ENCODE assay signal across 7 cellular contexts in the genomic region with DNA sequence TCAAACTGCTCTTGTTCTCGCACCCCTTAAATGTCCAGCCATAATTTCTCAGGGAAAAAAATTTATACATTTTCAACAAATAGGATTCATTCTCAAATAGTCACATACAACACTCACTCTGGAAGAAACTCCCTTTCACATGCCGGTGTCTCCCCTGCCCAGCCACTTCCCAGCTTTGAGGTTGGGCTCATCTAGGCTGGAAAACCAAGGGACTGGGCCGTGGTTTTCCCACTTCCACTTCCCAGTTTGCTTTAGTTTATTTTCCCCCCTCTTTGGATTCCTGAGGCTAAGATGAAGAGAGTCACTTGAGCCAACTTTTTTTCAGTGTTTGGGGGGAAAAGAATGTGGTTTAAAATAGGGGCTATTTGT. TPM values are rescaled to one million over a fixed set of nuclear protein-coding genes. Genes with fewer than 3 reads are reported as not detected.
A peak's percentile ranks its signal among the peaks of the same experiment; 100 is the strongest.
DNase-seq lines count a peak whose midpoint lies in the region; ATAC-seq and TF ChIP-seq lines count a peak whose summit lies in the region.

No MANE protein-coding gene starts in this region.

- no peak overlapping the region for H3K27ac Mint-ChIP-seq in central memory CD8-positive, alpha-beta T cell (ENCODE audit: low read depth)

- TF ChIP-seq CTCF in GM06990 (IDR thresholded peaks at IDR 0.05; ENCODE audit: insufficient read depth, low read length, poor library complexity, severe bottlenecking) (no peak), NB4 (IDR thresholded peaks at IDR 0.05; ENCODE audit: low read depth, low read length) (no peak), psoas muscle (IDR thresholded peaks at IDR 0.05) (no peak)

- peaks cover 6% of the 10 kb centered on the region for H3K36me3 Mint-ChIP-seq in central memory CD8-positive, alpha-beta T cell (ENCODE audit: insufficient read depth)

- peak overlapping the region; percentile 95 for H3K4me3 Mint-ChIP-seq in central memory CD8-positive, alpha-beta T cell

- H3K9me3 ChIP-seq in psoas muscle = no peaks in the 10 kb centered on the region

- H3K36me3 ChIP-seq in GM06990 (ENCODE audit: control insufficient read depth, insufficient read depth, low read length) (no peaks in the 10 kb centered on the region), psoas muscle (ENCODE audit: insufficient read depth in 1 of 2, low read depth in 1 of 2) (peaks cover 0 to 4% of the 10 kb centered on the region in 2 donors)

- H3K9me3 Mint-ChIP-seq in central memory CD8-positive, alpha-beta T cell = no peaks in the 10 kb centered on the region

- no peak for DNase-seq in GM06990 (ENCODE audit: extremely low read depth, insufficient read length)
- DNase-seq in NB4 (ENCODE audit: low read depth) = no peak
- DNase-seq in central memory CD8-positive, alpha-beta T cell (ENCODE audit: low spot score in 2 of 2) = no peak
- no peak for DNase-seq in psoas muscle
- no peak for DNase-seq in NCI-H1436 treated with DMSO at 0.1 percent for 48 hours (lab: John Stamatoyannopoulos, UW)
- DNase-seq in stimulated activated CD4-positive, alpha-beta T cell treated with anti-CD3 and anti-CD28 coated beads, Interleukin-1b, Interleukin-23, amount 100 ng/mL, for 48 hours = no peak
- DNase-seq in NCI-H2196 treated with DMSO at 0.1 percent for 48 hours (lab: John Stamatoyannopoulos, UW; ENCODE audit: unreplicated experiment) = no peak

- ATAC-seq in central memory CD8-positive, alpha-beta T cell (replicated peaks; ENCODE audit: extremely low read depth, poor library complexity, severe bottlenecking) = no peak
- ATAC-seq in psoas muscle = no peak

- H3K4me3 ChIP-seq in GM06990 (replicated peaks; ENCODE audit: low read depth, low read length) (peak overlapping the region; percentile 46), NB4 (ENCODE audit: low read depth, low read length) (peak overlapping the region; percentile 63), psoas muscle (peak overlapping the region; percentile 82)

- WGBS in psoas muscle, 3 donors = 63 to 71% (median 68%) methylated on average over 3 of the region's 3 CpGs

- H3K27me3 ChIP-seq in GM06990 (replicated peaks; ENCODE audit: control insufficient read depth, insufficient read depth, low read length) (no peaks in the 10 kb centered on the region), psoas muscle (ENCODE audit: insufficient read depth in 3 of 3, low read length in 2 of 3) (no peaks in the 10 kb centered on the region)

- H3K4me1 ChIP-seq in psoas muscle = peaks cover 43% of the 10 kb centered on the region

- TF ChIP-seq POLR2A in NB4 (IDR thresholded peaks at IDR 0.05; ENCODE audit: extremely low read depth, insufficient read length) = no peak

- H3K27me3 Mint-ChIP-seq in central memory CD8-positive, alpha-beta T cell = no peaks in the 10 kb centered on the region

- peaks cover 37% of the 10 kb centered on the region for H3K4me1 Mint-ChIP-seq in central memory CD8-positive, alpha-beta T cell

- intact Hi-C loops in psoas muscle (cut with DNase I) = no loop called here

- no peak overlapping the region for H3K27ac ChIP-seq in psoas muscle

RNA-seq across cellular contexts. Expression of a gene that starts 0.5 kb away (rescaled TPM):
- 10 to 100 TPM; 20.1 to 26.9 (median 22.6) TPM for total RNA-seq in psoas muscle
- polyA plus RNA-seq in psoas muscle = 10 to 100 TPM in 1 of 3 donors, 1 to 10 TPM in 2; 6.6 to 12.1 (median 7.5) TPM
